Comparison of ENCODE assay signal across 8 cellular contexts in the genomic region with DNA sequence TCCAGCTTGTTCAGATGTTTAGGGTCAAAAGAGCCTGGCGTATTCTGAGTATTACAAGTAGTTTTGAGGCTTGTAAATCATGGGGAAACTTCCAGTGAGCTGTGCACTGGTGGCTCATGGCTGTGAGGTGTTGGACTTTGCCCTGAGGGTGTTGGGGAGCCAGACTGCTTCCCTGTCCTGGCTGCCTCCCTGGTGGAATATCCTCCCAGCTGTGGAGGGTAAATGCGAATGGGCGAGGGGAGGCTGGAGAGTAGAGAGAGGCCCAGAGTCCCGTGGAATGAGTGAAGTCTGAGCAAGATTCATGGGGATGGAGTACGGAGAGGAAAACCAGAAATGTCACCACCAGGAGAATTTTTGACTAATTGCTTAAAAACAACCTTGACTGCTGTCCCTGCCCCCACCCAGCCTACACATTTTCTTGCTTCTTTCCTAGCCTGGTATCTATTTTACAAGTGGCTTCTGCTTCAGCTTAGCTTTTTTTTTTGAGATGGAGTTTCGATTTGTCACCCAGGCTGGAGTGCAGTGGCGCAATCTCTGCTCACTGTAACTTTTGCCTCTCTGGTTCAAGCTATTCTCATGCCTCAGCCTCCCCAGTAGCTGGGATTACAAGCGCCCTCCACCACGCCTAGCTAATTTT. TPM values are rescaled to one million over a fixed set of nuclear protein-coding genes. Genes with fewer than 3 reads are reported as not detected.
A peak's percentile ranks its signal among the peaks of the same experiment; 100 is the strongest.
DNase-seq lines count a peak whose midpoint lies in the region; ATAC-seq and TF ChIP-seq lines count a peak whose summit lies in the region.

No MANE protein-coding gene starts in this region.

- DNase-seq in T-helper 17 cell: no peak
- no peak for DNase-seq in epithelial cell of prostate (ENCODE audit: low read depth, low spot score)
- DNase-seq in stimulated activated CD4-positive, alpha-beta T cell treated with anti-CD3 and anti-CD28 coated beads, Interleukin-1b, Interleukin-23, amount 100 ng/mL, for 48 hours: peak; percentile 76
- no peak for DNase-seq in islet precursor cell
- DNase-seq in NCI-H2029 (lab: John Stamatoyannopoulos, UW): no peak
- no peak for DNase-seq in NCI-H69 (lab: John Stamatoyannopoulos, UW)

- H3K36me3 Mint-ChIP-seq in T-helper 17 cell (ENCODE audit: low read depth): peaks cover 12% of the 10 kb centered on the region

- H3K27me3 Mint-ChIP-seq in T-helper 17 cell: no peaks in the 10 kb centered on the region

- no peaks in the 10 kb centered on the region for H3K9me3 ChIP-seq in T-helper 17 cell (ENCODE audit: control insufficient read depth, low read length, poor library complexity, severe bottlenecking)

- H3K4me3 Mint-ChIP-seq in T-helper 17 cell: peak overlapping the region; percentile 84

- no peak for ATAC-seq in GM18505 (IDR thresholded peaks at IDR 0.05; ENCODE audit: unreplicated experiment)
- no peak for ATAC-seq in T-helper 17 cell
- ATAC-seq in HG03108 (IDR thresholded peaks at IDR 0.05; ENCODE audit: unreplicated experiment): no peak

- peak; percentile 22 for TF ChIP-seq POLR2A in GM18505 (IDR thresholded peaks at IDR 0.05; ENCODE audit: borderline replicate concordance, extremely low read depth, insufficient read depth, insufficient read length)

- H3K27ac Mint-ChIP-seq in T-helper 17 cell: peak overlapping the region; percentile 86

- peak overlapping the region; percentile 35 for H3K27ac ChIP-seq in epithelial cell of prostate

- H3K4me1 Mint-ChIP-seq in T-helper 17 cell: peaks cover 50% of the 10 kb centered on the region

RNA-seq across cellular contexts. Expression of gene SNRPA, which starts 3.7 kb away (rescaled TPM):
- total RNA-seq in T-helper 17 cell: 10 to 100 TPM; 67.3 to 81.8 TPM

RNA-seq across cellular contexts. Expression of gene ACTMAP, which starts 4.5 kb away (rescaled TPM):
- 1 to 10 TPM; 6.7 to 7.8 TPM for total RNA-seq in T-helper 17 cell

RNA-seq across cellular contexts. Expression of gene MIA, which starts 20.6 kb away (rescaled TPM):
- total RNA-seq in T-helper 17 cell: not detected

RNA-seq across cellular contexts. Expression of gene RAB4B, which starts 23.3 kb away (rescaled TPM):
- 10 to 100 TPM; 52.4 to 55.4 TPM for total RNA-seq in T-helper 17 cell

RNA-seq across cellular contexts. Expression of gene ITPKC, which starts 37.8 kb away (rescaled TPM):
- 1 to 10 TPM; 6.5 to 8.3 TPM for total RNA-seq in T-helper 17 cell
